Comparison of ENCODE assay signal across 25 cellular contexts in genomic region chr4:5592272-5592671, GRCh38.
DNase-seq lines count a peak whose midpoint lies in the region; ATAC-seq, FAIRE-seq and TF ChIP-seq lines count a peak whose summit lies in the region.
"Had no signal": no experiment of that assay in that cellular context is flagged by ENCODE, and none has a peak within 500 bp of the region (broad histone marks: within the 10 kb centered on the region; RNA-seq: fewer than 3 reads in every experiment).

No MANE protein-coding gene starts in this region.

- H3K4me2 ChIP-seq in GM23338 = peak overlapping the region; percentile 44
- H3K4me2 ChIP-seq in H1 (ENCODE audit: insufficient read depth in 1 of 2, low read depth in 2 of 2, low read length in 2 of 2) = peak overlapping the region; percentile 33 to 35; a peak in 2 of 4 replicates
- H3K4me2 ChIP-seq: BLaER1 had no signal

- 0 out of 2 replicates have a peak overlapping the region, but pooled peaks have one; percentile 50 for H2BK12ac ChIP-seq in H1 (ENCODE audit: low read depth, low read length)

- H2AFZ ChIP-seq in GM23338 (no peak overlapping the region), H1 (ENCODE audit: low read length) (no peak overlapping the region)

- H4K20me1 ChIP-seq in GM23338 (replicated peaks; ENCODE audit: insufficient read depth) (no peaks in the 10 kb centered on the region), H1 (replicated peaks in 1 of 2; ENCODE audit: control insufficient read depth in 1 of 2, insufficient read depth in 2 of 2, low read length in 2 of 2) (no peaks in the 10 kb centered on the region)
- H4K20me1 ChIP-seq: BLaER1 had no signal

- no peak for TF ChIP-seq POLR2A in H1 (IDR thresholded peaks at IDR 0.05; ENCODE audit: control extremely low read depth in 1 of 2, low read depth in 2 of 2, low read length in 2 of 2)

- H3K27ac Mint-ChIP-seq in GM23338 = no peak overlapping the region
- H3K27ac Mint-ChIP-seq: CD4-positive, CD25-positive, alpha-beta regulatory T cell; T-cell had no signal

- TF ChIP-seq CTCF in GM23338 (conservative IDR thresholded peaks at IDR 0.05; ENCODE audit: low read depth in 2 of 2) (no peak), H1 (IDR thresholded peaks at IDR 0.05; ENCODE audit: control extremely low read depth in 1 of 3, insufficient read depth in 1 of 3, low read depth in 1 of 3, low read length in 3 of 3) (no peak)

- H3K79me2 ChIP-seq in GM23338 (replicated peaks; ENCODE audit: insufficient read depth) = no peaks in the 10 kb centered on the region
- H3K79me2 ChIP-seq in H1 (ENCODE audit: control insufficient read depth in 1 of 2, insufficient read depth in 2 of 2, low read length in 2 of 2) = no peaks in the 10 kb centered on the region

- H3K9ac ChIP-seq in HUES48 (ENCODE audit: low read depth, low read length) (no peak overlapping the region), H1 (replicated peaks in 1 of 4; ENCODE audit: extremely low read depth in 1 of 4, low read depth in 3 of 4, low read length in 3 of 4) (no peak overlapping the region)
- H3K9ac ChIP-seq: BLaER1 had no signal

- peak overlapping the region; percentile 61; the same call in 1 of the 2 replicates for H2BK15ac ChIP-seq in H1 (ENCODE audit: low read length)

- TF ChIP-seq RAD21 in H1 (IDR thresholded peaks at IDR 0.05 in 1 of 2, conservative IDR thresholded peaks at IDR 0.05 in 1 of 2; ENCODE audit: low read depth in 2 of 2, low read length in 2 of 2) = no peak

- H3F3A ChIP-seq in GM23338 (replicated peaks; ENCODE audit: low read depth) = no peaks in the 10 kb centered on the region

- H3K4me3 ChIP-seq in GM23338 = no peak overlapping the region; the same call in 1 of the 2 replicates
- no peak overlapping the region for H3K4me3 ChIP-seq in HUES48 (ENCODE audit: low read depth, low read length)
- peak overlapping the region in 1 of 4 experiments; percentile 3; a peak in 1 of 8 replicates for H3K4me3 ChIP-seq in H1 (ENCODE audit: extremely low read depth in 1 of 4, insufficient read depth in 2 of 4, low read depth in 3 of 4, low read length in 4 of 4)
- H3K4me3 ChIP-seq: BLaER1, GM12878 had no signal

- H4K8ac ChIP-seq in H1 (ENCODE audit: extremely low read depth, insufficient read depth, low read length) = no peak overlapping the region

- no peaks in the 10 kb centered on the region; the same call in 1 of the 2 replicates for H3K23me2 ChIP-seq in H1 (ENCODE audit: low read depth, low read length)

- peak; percentile 31 for DNase-seq in GM23338 (ENCODE audit: low spot score)
- peak; percentile 16 for DNase-seq in NCI-H510A (lab: John Stamatoyannopoulos, UW)
- DNase-seq in H1 (ENCODE audit: low read depth in 1 of 2, low spot score in 2 of 2) = no peak
- DNase-seq in KBM-7 = no peak
- no peak for DNase-seq in left colon
- no peak for DNase-seq in NCI-H2081 treated with DMSO at 0.1 percent for 48 hours (lab: John Stamatoyannopoulos, UW)
- DNase-seq: CD4-positive, CD25-positive, alpha-beta regulatory T cell; EL; GDM1; Karpas-422; NCI-H1092; NCI-H2029; NCI-H2171; NCI-H226; NCI-H524; SHP77; T-cell had no signal

- peak overlapping the region; percentile 61; the same call in 1 of the 2 replicates for H2BK20ac ChIP-seq in H1 (ENCODE audit: low read length)

- no peak overlapping the region for H4K91ac ChIP-seq in H1 (replicated peaks; ENCODE audit: insufficient read length, low read length)

- peaks cover 94% of the 10 kb centered on the region for H3K36me3 Mint-ChIP-seq in GM23338 (ENCODE audit: low read depth)
- H3K36me3 Mint-ChIP-seq: CD4-positive, CD25-positive, alpha-beta regulatory T cell had no signal

- peaks cover 7% of the 10 kb centered on the region for H3K27me3 Mint-ChIP-seq in GM23338 (ENCODE audit: insufficient read depth, low read depth, poor library complexity)

- POLR2A ChIA-PET in H1 (lab: Charles Lee; ENCODE audit: partially characterized antibody) = no interaction called here

- H2BK120ac ChIP-seq in H1 (replicated peaks; ENCODE audit: low read depth, low read length) = peak overlapping the region; percentile 64

- no peaks in the 10 kb centered on the region for H3K27me3 ChIP-seq in GM23338 (ENCODE audit: insufficient read depth)
- no peaks in the 10 kb centered on the region for H3K27me3 ChIP-seq in HUES48 (ENCODE audit: control insufficient read depth, insufficient read depth, low read length)
- H3K27me3 ChIP-seq in H1 (replicated peaks in 1 of 4; ENCODE audit: control insufficient read depth in 3 of 4, extremely low read depth in 1 of 4, insufficient read depth in 3 of 4, low read length in 3 of 4) = no peaks in the 10 kb centered on the region
- H3K27me3 ChIP-seq: BLaER1 had no signal

- peaks cover 14% of the 10 kb centered on the region for H3K9me2 ChIP-seq in GM23338 (ENCODE audit: insufficient read depth)

- H3K23ac ChIP-seq in H1 (ENCODE audit: insufficient read length) = no peak overlapping the region

- H3K4me1 Mint-ChIP-seq in GM23338 = peaks cover 26% of the 10 kb centered on the region
- H3K4me1 Mint-ChIP-seq: CD4-positive, CD25-positive, alpha-beta regulatory T cell; T-cell had no signal

- H3K4ac ChIP-seq in H1 (replicated peaks; ENCODE audit: insufficient read length, low read depth, low read length) = no peak overlapping the region

- H3K9me3 ChIP-seq in HUES48 (ENCODE audit: control insufficient read depth, insufficient read depth, low read length) = peaks cover 43% of the 10 kb centered on the region
- peaks cover 27 to 41% of the 10 kb centered on the region in 2 experiments for H3K9me3 ChIP-seq in H1 (ENCODE audit: insufficient read depth in 2 of 2, low read depth in 1 of 2, low read length in 1 of 2)

- in situ Hi-C loops in KBM-7 (cut with MboI; ENCODE audit: low pct_unique_long_range_greater_than_20kb, low sequenced_read_pairs) = no loop called here

- intact Hi-C loops in left colon (cut with DNase I, micrococcal nuclease) = no loop called here

- H3K4me1 ChIP-seq in GM23338 (ENCODE audit: insufficient read depth) (peaks cover 20% of the 10 kb centered on the region), HUES48 (ENCODE audit: control insufficient read depth, insufficient read depth, low read length) (peaks cover 17% of the 10 kb centered on the region), H1 (replicated peaks in 1 of 4; ENCODE audit: control insufficient read depth in 3 of 4, insufficient read depth in 4 of 4, low read length in 3 of 4) (peaks cover 0 to 13% (median 1%) of the 10 kb centered on the region in 4 experiments; a peak in 3 of 7 replicates)
- H3K4me1 ChIP-seq: BLaER1 had no signal

- H3K79me1 ChIP-seq in H1 (ENCODE audit: low read depth, low read length) = no peaks in the 10 kb centered on the region

- 0 out of 2 replicates have a peak overlapping the region, but pooled peaks have one; percentile 53 for H2AK5ac ChIP-seq in H1 (ENCODE audit: low read depth, low read length)

- H2BK5ac ChIP-seq in H1 (ENCODE audit: low read depth, low read length) = peak overlapping the region; percentile 66; the same call in 1 of the 2 replicates

- no peak overlapping the region for H3K4me3 Mint-ChIP-seq in GM23338
- H3K4me3 Mint-ChIP-seq: CD4-positive, CD25-positive, alpha-beta regulatory T cell; T-cell had no signal

- ATAC-seq in GM23338 (peak; percentile 60), left colon (no peak), HG02973 (IDR thresholded peaks at IDR 0.05; ENCODE audit: unreplicated experiment) (no peak)
- ATAC-seq: GM12878, Panc1, T-cell had no signal

- FAIRE-seq in H1 (lab: Jason Lieb, UNC) = no peak
- FAIRE-seq: A204.1, D721Med, GM12878 had no signal

- H3K27ac ChIP-seq in GM23338 (ENCODE audit: low read depth) = peak overlapping the region; percentile 41
- H3K27ac ChIP-seq in HUES48 (ENCODE audit: low read depth, low read length) = peak overlapping the region; percentile 89
- no peak overlapping the region for H3K27ac ChIP-seq in H1 (ENCODE audit: low read depth, low read length)
- H3K27ac ChIP-seq: BLaER1, RWPE1 had no signal

- H3K14ac ChIP-seq in H1 (ENCODE audit: insufficient read length) = no peak overlapping the region

- CTCF ChIA-PET in H1 (lab: Charles Lee; ENCODE audit: partially characterized antibody) = interaction anchor here (1.8 kb wide), 1 partner anchor 42 kb away, joined by 4 read pairs; no protein-coding TSS in a partner anchor

- H3K36me3 ChIP-seq in GM23338 (ENCODE audit: insufficient read depth) (peaks cover 21% of the 10 kb centered on the region), HUES48 (ENCODE audit: control insufficient read depth, insufficient read depth, low read length) (0 out of 2 replicates have a peak, but pooled peaks cover 4% of the 10 kb centered on the region), H1 (ENCODE audit: control insufficient read depth in 2 of 4, insufficient read depth in 4 of 4, low read length in 3 of 4) (peaks cover 0 to 19% (median 3%) of the 10 kb centered on the region in 4 experiments; a peak in 2 of 8 replicates)

- no peak overlapping the region for H4K5ac ChIP-seq in H1 (ENCODE audit: insufficient read length, low read depth, low read length)

- no peak for TF ChIP-seq EP300 in H1 (IDR thresholded peaks at IDR 0.05; ENCODE audit: borderline replicate concordance in 1 of 2, low read depth in 2 of 2, low read length in 2 of 2)

- 68% methylated on average over 4 of the region's 4 CpGs; no CpG with 5 or more reads in 1 of the 2 experiments for WGBS in H1 (ENCODE audit: extremely low coverage in 1 of 2, insufficient coverage in 1 of 2, insufficient read length in 1 of 2, insufficient replicate concordance in 2 of 2, low coverage in 1 of 2, low lambda C conversion rate in 2 of 2, missing lambda C conversion rate in 1 of 2), 2 experiments

- peaks cover 85% of the 10 kb centered on the region for H3K9me3 Mint-ChIP-seq in GM23338

- no peak overlapping the region for H3K56ac ChIP-seq in H1 (replicated peaks; ENCODE audit: insufficient read length, low read depth, low read length)

- peak overlapping the region; percentile 71; the same call in 1 of the 2 replicates for H3K18ac ChIP-seq in H1 (ENCODE audit: extremely low read depth, low read length)

TF ChIP-seq in GM23338, 12 proteins besides CTCF, POLR2A, EP300 and RAD21 (continues in another document):
- no peak for TF ChIP-seq CREB1 (CRISPR knock-in tag; IDR thresholded peaks at IDR 0.05; ENCODE audit: low read depth)
- no peak for TF ChIP-seq EZH2phosphoT487 (IDR thresholded peaks at IDR 0.05; ENCODE audit: unreplicated experiment)
- no peak for TF ChIP-seq JUNB (IDR thresholded peaks at IDR 0.05; ENCODE audit: unreplicated experiment)

TF ChIP-seq in H1, 55 proteins besides CTCF, POLR2A, EP300 and RAD21:
- no peak for TF ChIP-seq POU5F1 (IDR thresholded peaks at IDR 0.05; ENCODE audit: low read depth, low read length)
- TF ChIP-seq SP4 (IDR thresholded peaks at IDR 0.05; ENCODE audit: low read length) = no peak
- no peak for TF ChIP-seq JUN (IDR thresholded peaks at IDR 0.05; ENCODE audit: low read depth, low read length)
- TF ChIP-seq RFX5 (IDR thresholded peaks at IDR 0.05; ENCODE audit: borderline replicate concordance, low read depth, low read length) = no peak
- no peak for TF ChIP-seq SP1 (IDR thresholded peaks at IDR 0.05; ENCODE audit: low read depth, low read length)
- TF ChIP-seq HDAC2 (IDR thresholded peaks at IDR 0.05; ENCODE audit: borderline replicate concordance in 1 of 2, low read depth in 2 of 2, low read length in 2 of 2) = no peak

Comparison
In these comparisons a context has a peak if more than half of its experiments do, and no peak if none do; other contexts are left out.
1. DNase-seq: peak in GM23338 (single experiment) and NCI-H510A (single experiment); none in H1 (0 of 2), KBM-7 (single experiment), left colon (0 of 2) and NCI-H2081 treated with DMSO at 0.1 percent for 48 hours (single experiment).